Comparison of ENCODE assay signal across 12 cellular contexts in genomic region chr10:99784025-99784730, GRCh38. TPM values are rescaled to one million over a fixed set of nuclear protein-coding genes. Genes with fewer than 3 reads are reported as not detected.
DNase-seq lines count a peak whose midpoint lies in the region; ATAC-seq and TF ChIP-seq lines count a peak whose summit lies in the region.
"Had no signal": no experiment of that assay in that cellular context is flagged by ENCODE, and none has a peak within 500 bp of the region (broad histone marks: within the 10 kb centered on the region; RNA-seq: fewer than 3 reads in every experiment).

No MANE protein-coding gene starts in this region.

- peaks cover 4% of the 10 kb centered on the region for H3K9me3 Mint-ChIP-seq in Calu3 (ENCODE audit: low read depth, unreplicated experiment)
- H3K9me3 Mint-ChIP-seq in naive thymus-derived CD4-positive, alpha-beta T cell, result peaks cover 0 to 3% (median 0%) of the 10 kb centered on the region in 11 donors
- H3K9me3 Mint-ChIP-seq: activated CD4-positive, alpha-beta memory T cell treated with anti-CD3 and anti-CD28 coated beads for 36 hours had no signal

- peaks cover 61% of the 10 kb centered on the region for H3K4me1 Mint-ChIP-seq in Calu3 (ENCODE audit: low read depth, unreplicated experiment)
- H3K4me1 Mint-ChIP-seq in naive thymus-derived CD4-positive, alpha-beta T cell, result peaks cover 0 to 5% (median 4%) of the 10 kb centered on the region in 7 donors

- H3K27me3 ChIP-seq in fibroblast of lung (ENCODE audit: control insufficient read depth, insufficient read depth, low read length), result no peaks in the 10 kb centered on the region
- no peaks in the 10 kb centered on the region for H3K27me3 ChIP-seq in naive thymus-derived CD4-positive, alpha-beta T cell (ENCODE audit: control insufficient read depth in 2 of 2, insufficient read depth in 2 of 2, low read length in 2 of 2)

- no peaks in the 10 kb centered on the region for H3K27me3 Mint-ChIP-seq in Calu3 (ENCODE audit: unreplicated experiment)
- peaks cover 0 to 4% (median 0%) of the 10 kb centered on the region in 5 donors for H3K27me3 Mint-ChIP-seq in naive thymus-derived CD4-positive, alpha-beta T cell
- H3K27me3 Mint-ChIP-seq: activated CD4-positive, alpha-beta memory T cell treated with anti-CD3 and anti-CD28 coated beads for 36 hours had no signal

- no peaks in the 10 kb centered on the region for H4K20me1 ChIP-seq in fibroblast of lung (ENCODE audit: control insufficient read depth, extremely low read depth, insufficient read depth, low read length)

- no peak overlapping the region for H3K9ac ChIP-seq in fibroblast of lung (ENCODE audit: insufficient read depth, low read length)

- H3K4me2 ChIP-seq in fibroblast of lung (ENCODE audit: extremely low read depth, insufficient read depth, low read length), result peak overlapping the region; percentile 11

- no peak for DNase-seq in Calu3
- DNase-seq in RKO (ENCODE audit: low spot score), result peak; percentile 6
- peak; percentile 86 to 90 for DNase-seq in fibroblast of lung (ENCODE audit: low read depth in 2 of 2)
- DNase-seq in retinal pigment epithelial cell (ENCODE audit: low read depth), result peak; percentile 31
- DNase-seq in NCI-H2196 (lab: John Stamatoyannopoulos, UW; ENCODE audit: unreplicated experiment), result no peak
- DNase-seq in activated effector memory CD4-positive, alpha-beta T cell treated with anti-CD3 and anti-CD28 coated beads, Interleukin-2, amount 50 U/mL, for 16 hours, result no peak
- no peak for DNase-seq in naive thymus-derived CD4-positive, alpha-beta T cell
- no peak for DNase-seq in HPDE6-E6E7 (ENCODE audit: extremely low spot score)
- DNase-seq: activated CD4-positive, alpha-beta memory T cell treated with anti-CD3 and anti-CD28 coated beads for 36 hours; DND-41; NCI-H146; stimulated activated CD4-positive, alpha-beta T cell treated with anti-CD3 and anti-CD28 coated beads, Interleukin-1b, Interleukin-23, amount 100 ng/mL, for 48 hours had no signal

- H3K4me3 Mint-ChIP-seq in Calu3 (ENCODE audit: low read depth, unreplicated experiment), result no peak overlapping the region
- H3K4me3 Mint-ChIP-seq in naive thymus-derived CD4-positive, alpha-beta T cell, result no peak overlapping the region
- H3K4me3 Mint-ChIP-seq: activated CD4-positive, alpha-beta memory T cell treated with anti-CD3 and anti-CD28 coated beads for 36 hours had no signal

- H3K4me1 ChIP-seq in fibroblast of lung (ENCODE audit: control insufficient read depth, extremely low read depth, insufficient read depth, low read length), result peaks cover 19% of the 10 kb centered on the region
- H3K4me1 ChIP-seq in naive thymus-derived CD4-positive, alpha-beta T cell (ENCODE audit: control insufficient read depth in 2 of 2, insufficient read depth in 2 of 2, low read length in 2 of 2), result no peaks in the 10 kb centered on the region

- H3K36me3 Mint-ChIP-seq in Calu3 (ENCODE audit: insufficient read depth, unreplicated experiment), result peaks cover 4% of the 10 kb centered on the region
- peaks cover 0 to 54% (median 25%) of the 10 kb centered on the region in 5 donors for H3K36me3 Mint-ChIP-seq in naive thymus-derived CD4-positive, alpha-beta T cell

- TF ChIP-seq CTCF in Calu3 (IDR thresholded peaks at IDR 0.05; ENCODE audit: unreplicated experiment) (no peak), fibroblast of lung (conservative IDR thresholded peaks at IDR 0.05 in 1 of 2, IDR thresholded peaks at IDR 0.05 in 1 of 2; ENCODE audit: low read depth in 1 of 2, low read length in 2 of 2) (no peak), retinal pigment epithelial cell (conservative IDR thresholded peaks at IDR 0.05; ENCODE audit: low read depth, low read length) (no peak)

- H3K4me3 ChIP-seq in fibroblast of lung (replicated peaks in 1 of 4; ENCODE audit: control extremely low read depth in 1 of 4, insufficient read depth in 1 of 4, low read depth in 3 of 4, low read length in 4 of 4) (no peak overlapping the region), retinal pigment epithelial cell (ENCODE audit: low read length) (no peak overlapping the region)
- no peak overlapping the region for H3K4me3 ChIP-seq in naive thymus-derived CD4-positive, alpha-beta T cell (ENCODE audit: low read length)

- H3K27ac ChIP-seq in fibroblast of lung (ENCODE audit: insufficient read depth, low read length), result peak overlapping the region; percentile 58
- H3K27ac ChIP-seq in naive thymus-derived CD4-positive, alpha-beta T cell (ENCODE audit: low read depth, low read length), result no peak overlapping the region

- ATAC-seq in naive thymus-derived CD4-positive, alpha-beta T cell, result no peak

- H3K27ac Mint-ChIP-seq in Calu3 (ENCODE audit: unreplicated experiment), result peak overlapping the region; percentile 61
- H3K27ac Mint-ChIP-seq in naive thymus-derived CD4-positive, alpha-beta T cell, result no peak overlapping the region
- H3K27ac Mint-ChIP-seq: activated CD4-positive, alpha-beta memory T cell treated with anti-CD3 and anti-CD28 coated beads for 36 hours had no signal

- intact Hi-C loops in Calu3 (cut with micrococcal nuclease; ENCODE audit: unreplicated experiment), result no loop called here
- intact Hi-C loops in naive thymus-derived CD4-positive, alpha-beta T cell (cut with micrococcal nuclease), result no loop called here

- CTCF ChIA-PET in Calu3 (lab: Charles Lee), result interaction anchor here (0.6 kb wide), 1 partner anchor 190 kb away, joined by 5 read pairs; no protein-coding TSS in a partner anchor
- CTCF ChIA-PET in naive thymus-derived CD4-positive, alpha-beta T cell (lab: Charles Lee), result no interaction called here

- no TSS peak for BruUV-seq in Calu3 (replicated peaks; lab: Mats Ljungman, UMichigan)

- no peaks in the 10 kb centered on the region for H3K9me3 ChIP-seq in fibroblast of lung (ENCODE audit: control insufficient read depth, insufficient read depth, low read depth, low read length)
- no peaks in the 10 kb centered on the region for H3K9me3 ChIP-seq in naive thymus-derived CD4-positive, alpha-beta T cell (ENCODE audit: control insufficient read depth in 2 of 3, low read length in 3 of 3)

- no peaks in the 10 kb centered on the region for H3K36me3 ChIP-seq in fibroblast of lung (ENCODE audit: control insufficient read depth, insufficient read depth, low read length)
- no peaks in the 10 kb centered on the region for H3K36me3 ChIP-seq in naive thymus-derived CD4-positive, alpha-beta T cell (ENCODE audit: control insufficient read depth in 2 of 3, insufficient read depth in 3 of 3, low read length in 3 of 3)

- POLR2A ChIA-PET in naive thymus-derived CD4-positive, alpha-beta T cell (lab: Charles Lee), result no interaction called here

- H2AFZ ChIP-seq in fibroblast of lung (ENCODE audit: low read length), result no peak overlapping the region

- H3K79me2 ChIP-seq in fibroblast of lung (ENCODE audit: control insufficient read depth, insufficient read depth, low read length), result no peaks in the 10 kb centered on the region

RNA-seq across cellular contexts. Expression of gene ABCC2, which starts 1.7 kb away (rescaled TPM):
- total RNA-seq in Calu3 (2022) (1.2 and 1.8 TPM in 2 replicates), fibroblast of lung (0.26 and 0.66 TPM in 2 replicates)
- polyA plus RNA-seq in fibroblast of lung, result 0.17 and 0.21 TPM in 2 replicates
- 0.14 and 0.40 TPM in 2 replicates for polyA plus RNA-seq in fibroblast of lung (2012)
- 0.22 TPM in 1 of 2 replicates, not detected in the other for polyA minus RNA-seq in fibroblast of lung (ENCODE audit: low replicate concordance)
- total RNA-seq in naive thymus-derived CD4-positive, alpha-beta T cell, result 1 to 10 TPM; 1.3 to 7.6 (median 4.2) TPM
- 1 to 10 TPM in 1 of 2 donors, under 1 TPM in 1; 0.95 to 1.0 TPM for polyA plus RNA-seq in naive thymus-derived CD4-positive, alpha-beta T cell

RNA-seq across cellular contexts. Expression of gene CUTC, which starts 52.1 kb away (rescaled TPM):
- total RNA-seq in Calu3 (2022) (9.3 and 9.6 TPM in 2 replicates), fibroblast of lung (22.6 TPM in 2 replicates)
- polyA plus RNA-seq in fibroblast of lung, result 16.7 and 19.4 TPM in 2 replicates
- 12.9 and 15.5 TPM in 2 replicates for polyA plus RNA-seq in fibroblast of lung (2012)
- 5.2 and 11.2 TPM in 2 replicates for polyA minus RNA-seq in fibroblast of lung (ENCODE audit: low replicate concordance)
- 10 to 100 TPM; 19.3 to 37.1 (median 25.0) TPM for total RNA-seq in naive thymus-derived CD4-positive, alpha-beta T cell
- polyA plus RNA-seq in naive thymus-derived CD4-positive, alpha-beta T cell, result 10 to 100 TPM; 74.3 to 75.1 TPM

RNA-seq across cellular contexts. Expression of gene COX15, which starts 52.3 kb away (rescaled TPM):
- 35.3 and 41.0 TPM in 2 replicates for total RNA-seq in Calu3 (2022)
- 43.7 and 43.9 TPM in 2 replicates for total RNA-seq in fibroblast of lung
- 26.4 and 31.3 TPM in 2 replicates for polyA plus RNA-seq in fibroblast of lung
- 21.8 and 23.4 TPM in 2 replicates for polyA plus RNA-seq in fibroblast of lung (2012)
- 15.9 and 19.0 TPM in 2 replicates for polyA minus RNA-seq in fibroblast of lung (ENCODE audit: low replicate concordance)
- 10 to 100 TPM; 17.6 to 43.5 (median 32.9) TPM for total RNA-seq in naive thymus-derived CD4-positive, alpha-beta T cell
- 10 to 100 TPM; 37.5 to 39.6 TPM for polyA plus RNA-seq in naive thymus-derived CD4-positive, alpha-beta T cell

Comparison
In these comparisons a context has a peak if more than half of its experiments do, and no peak if none do; other contexts are left out.
1. DNase-seq: peak in RKO (single experiment), fibroblast of lung (2 of 2) and retinal pigment epithelial cell (single experiment); none in Calu3 (single experiment), NCI-H2196 (single experiment), activated effector memory CD4-positive, alpha-beta T cell treated with anti-CD3 and anti-CD28 coated beads, Interleukin-2, amount 50 U/mL, for 16 hours (single experiment), naive thymus-derived CD4-positive, alpha-beta T cell (0 of 9) and HPDE6-E6E7 (single experiment).